Comparison of ENCODE assay signal across 15 cellular contexts in the genomic region with DNA sequence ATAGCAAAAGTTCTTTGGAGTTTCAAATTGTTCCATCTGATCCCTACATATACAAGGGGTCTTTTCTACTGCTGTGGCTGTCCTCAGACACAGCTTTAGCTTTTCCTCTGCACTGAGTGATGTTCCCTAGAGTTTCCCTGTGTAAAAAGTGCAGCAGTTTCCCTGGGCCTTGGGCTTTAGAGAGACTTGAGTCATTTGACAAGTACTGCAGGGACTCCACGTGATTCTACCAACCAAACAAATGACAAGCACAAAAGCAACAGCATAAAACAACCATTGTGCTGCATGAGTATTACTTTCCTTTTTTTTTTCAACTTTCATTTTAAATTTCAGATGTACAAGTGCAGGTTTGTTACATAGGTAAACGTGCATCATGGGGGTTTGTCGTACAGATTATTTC.
"Had no signal": no experiment of that assay in that cellular context is flagged by ENCODE, and none has a peak within 500 bp of the region (broad histone marks: within the 10 kb centered on the region; RNA-seq: fewer than 3 reads in every experiment).

No MANE protein-coding gene starts in this region.

- H3K27me3 ChIP-seq: esophagus squamous epithelium, heart left ventricle, neural progenitor cell, pancreas, right lobe of liver, tibial artery had no signal

- H3K27ac ChIP-seq: esophagus squamous epithelium, heart left ventricle, neural progenitor cell, pancreas, prostate gland, right lobe of liver, tibial artery had no signal

- H3K36me3 ChIP-seq: esophagus squamous epithelium, heart left ventricle, neural progenitor cell, pancreas, prostate gland, right lobe of liver, tibial artery had no signal

- H3K4me1 ChIP-seq: esophagus squamous epithelium, heart left ventricle, pancreas, prostate gland, right lobe of liver had no signal

- DNase-seq: cerebellar nuclear complex; esophagus squamous epithelium; foreskin fibroblast; heart left ventricle; hippocampal formation; occipital lobe; pancreas; retina; right lobe of liver; stimulated activated CD4-positive, alpha-beta T cell treated with anti-CD3 and anti-CD28 coated beads, Interleukin-4, amount 100 ng/mL, for 1 hour; stimulated activated CD8-positive, alpha-beta memory T cell treated with anti-CD3 and anti-CD28 coated beads, Interleukin-4, amount 100 ng/mL, for 48 hours; stimulated activated naive CD8-positive, alpha-beta T cell treated with anti-CD3 and anti-CD28 coated beads, Interleukin-15, Interleukin-2, amounts not matched to agents 100 U/mL and 50 U/mL, for 24 hours; tibial artery had no signal

- H3K9ac ChIP-seq: neural progenitor cell had no signal

- H3K4me2 ChIP-seq: neural progenitor cell had no signal

- H2AFZ ChIP-seq: neural progenitor cell had no signal

- H3K9me3 ChIP-seq: esophagus squamous epithelium, heart left ventricle, pancreas, prostate gland, right lobe of liver, tibial artery had no signal

- H3K4me3 ChIP-seq: esophagus squamous epithelium, heart left ventricle, neural progenitor cell, pancreas, prostate gland, right lobe of liver, tibial artery had no signal
